Comparison of ENCODE assay signal across 14 cellular contexts in the genomic region with DNA sequence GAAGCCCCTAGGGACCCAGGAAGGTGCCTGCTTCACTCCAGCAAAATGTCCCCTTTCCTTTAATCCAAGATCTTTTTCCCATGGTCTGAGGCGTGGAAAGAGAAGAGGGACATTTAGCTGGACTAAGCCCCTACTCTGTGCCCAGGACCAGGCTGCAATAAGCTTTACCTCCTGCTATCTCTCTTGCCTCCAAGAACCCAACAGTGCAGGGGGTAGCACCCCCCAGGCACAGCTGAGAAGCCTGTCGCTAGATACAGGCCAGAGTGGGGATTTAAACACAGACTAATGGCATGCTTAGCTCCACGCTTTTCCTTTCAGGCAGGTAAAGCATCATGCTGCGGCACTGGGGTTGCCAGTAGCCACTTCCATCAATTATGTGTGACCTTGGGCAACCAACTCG. TPM values are rescaled to one million over a fixed set of nuclear protein-coding genes. Genes with fewer than 3 reads are reported as not detected.
"Had no signal": no experiment of that assay in that cellular context is flagged by ENCODE, and none has a peak within 500 bp of the region (broad histone marks: within the 10 kb centered on the region; RNA-seq: fewer than 3 reads in every experiment).

No MANE protein-coding gene starts in this region.

- H3K27ac Mint-ChIP-seq: activated naive CD4-positive, alpha-beta T cell treated with anti-CD3 and anti-CD28 coated beads, Interleukin-2, amount 50 U/mL, for 24 hours; endodermal cell had no signal

- H3K9me3 Mint-ChIP-seq: activated CD8-positive, alpha-beta T cell treated with anti-CD3 and anti-CD28 coated beads for 36 hours; activated naive CD4-positive, alpha-beta T cell treated with anti-CD3 and anti-CD28 coated beads, Interleukin-2, amount 50 U/mL, for 24 hours; central memory CD8-positive, alpha-beta T cell; endodermal cell had no signal

- H3K4me1 ChIP-seq: body of pancreas had no signal

- FAIRE-seq: small intestine had no signal

- DNase-seq: activated T-cell treated with anti-CD3 and anti-CD28 coated beads for 4 hours, body of pancreas, foreskin fibroblast, left colon, naive B cell, small intestine, trophoblast cell had no signal

- H3K36me3 ChIP-seq: esophagus muscularis mucosa had no signal

- H3K4me3 Mint-ChIP-seq: activated CD8-positive, alpha-beta T cell treated with anti-CD3 and anti-CD28 coated beads for 36 hours; activated naive CD4-positive, alpha-beta T cell treated with anti-CD3 and anti-CD28 coated beads, Interleukin-2, amount 50 U/mL, for 24 hours; central memory CD8-positive, alpha-beta T cell; endodermal cell; naive B cell had no signal

- H3K9me3 ChIP-seq: body of pancreas, esophagus muscularis mucosa had no signal

- H3K27ac ChIP-seq: body of pancreas, esophagus muscularis mucosa had no signal

- H3K4me3 ChIP-seq: body of pancreas, esophagus muscularis mucosa had no signal

- H3K27me3 ChIP-seq: body of pancreas had no signal

- H3K36me3 Mint-ChIP-seq: activated naive CD4-positive, alpha-beta T cell treated with anti-CD3 and anti-CD28 coated beads, Interleukin-2, amount 50 U/mL, for 24 hours; naive B cell had no signal

RNA-seq across cellular contexts. Expression of a gene that starts 24.5 kb away (rescaled TPM):
- total RNA-seq: activated CD8-positive, alpha-beta T cell treated with anti-CD3 and anti-CD28 coated beads for 36 hours; body of pancreas; dermis blood vessel endothelial cell; endodermal cell; esophagus muscularis mucosa; left colon; lung microvascular endothelial cell had no signal
- polyA plus RNA-seq: small intestine had no signal

RNA-seq across cellular contexts. Expression of a gene that starts 31.3 kb away (rescaled TPM):
- total RNA-seq: activated CD8-positive, alpha-beta T cell treated with anti-CD3 and anti-CD28 coated beads for 36 hours; body of pancreas; dermis blood vessel endothelial cell; endodermal cell; lung microvascular endothelial cell had no signal
